In the genomic region with DNA sequence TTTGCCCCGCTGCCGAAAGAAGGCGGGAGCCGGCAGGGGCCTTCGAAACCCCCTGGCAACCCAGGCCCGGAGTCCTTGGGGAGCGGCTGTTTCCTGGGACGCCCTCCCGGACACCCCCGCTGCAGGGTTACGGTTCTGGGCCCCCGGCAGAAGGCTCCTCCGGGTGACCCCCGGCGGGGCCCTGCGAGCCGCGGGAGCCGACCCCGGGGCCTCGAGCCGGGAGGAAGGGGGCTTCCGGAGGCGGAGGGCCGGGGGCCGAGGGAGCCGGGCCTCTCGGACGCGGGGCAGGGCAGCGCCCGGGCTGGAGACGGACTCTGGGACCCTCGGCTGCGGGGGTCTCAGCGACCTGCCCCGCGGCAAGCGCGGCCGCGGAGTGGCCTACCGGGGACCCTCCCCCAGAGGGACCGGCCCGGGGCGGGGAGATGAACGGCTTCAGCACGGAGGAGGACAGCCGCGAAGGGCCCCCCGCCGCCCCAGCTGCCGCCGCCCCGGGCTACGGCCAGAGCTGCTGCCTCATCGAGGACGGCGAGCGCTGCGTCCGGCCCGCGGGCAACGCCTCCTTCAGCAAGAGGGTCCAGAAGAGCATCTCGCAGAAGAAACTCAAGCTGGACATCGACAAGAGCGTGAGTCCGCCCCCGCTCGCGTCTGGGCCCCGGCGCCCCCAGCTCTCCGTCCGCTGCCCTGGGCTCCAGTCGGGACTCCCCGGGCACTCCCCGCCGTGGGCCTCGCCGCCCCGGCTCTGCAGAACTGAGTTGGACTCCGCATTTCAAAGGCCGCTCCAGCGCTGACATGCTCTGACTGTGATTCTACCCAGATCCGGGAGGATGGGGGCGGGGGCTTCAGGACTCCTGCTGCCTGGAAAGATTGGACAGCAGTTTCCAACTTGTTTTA, we compare ENCODE assay signal across 1 cellular context.
TF ChIP-seq lines count a peak whose summit lies in the region.

No MANE protein-coding gene starts in this region.

TF ChIP-seq in HepG2, 621 proteins besides CTCF, POLR2A, EP300 and RAD21 (continued from another document and continues in another):
- TF ChIP-seq MTA3 (CRISPR knock-in tag; IDR thresholded peaks at IDR 0.05) (no peak), RFXAP (CRISPR knock-in tag; IDR thresholded peaks at IDR 0.05; ENCODE audit: borderline replicate concordance) (no peak), ZNF44 (CRISPR knock-in tag; IDR thresholded peaks at IDR 0.05) (no peak), ZBTB14 (CRISPR knock-in tag; IDR thresholded peaks at IDR 0.05) (no peak), ZNF749 (CRISPR knock-in tag; IDR thresholded peaks at IDR 0.05; ENCODE audit: borderline replicate concordance) (no peak), GABPA (IDR thresholded peaks at IDR 0.05; ENCODE audit: low read depth, low read length) (no peak), GABPA (CRISPR knock-in tag; IDR thresholded peaks at IDR 0.05; ENCODE audit: low read depth) (no peak), ZNF562 (CRISPR knock-in tag; IDR thresholded peaks at IDR 0.05; ENCODE audit: borderline replicate concordance) (no peak), ZNF367 (CRISPR knock-in tag; IDR thresholded peaks at IDR 0.05; ENCODE audit: borderline replicate concordance) (no peak), JUND (CRISPR knock-in tag; IDR thresholded peaks at IDR 0.05) (no peak), ISX (CRISPR knock-in tag; conservative IDR thresholded peaks at IDR 0.05) (no peak), DNMT3B (CRISPR knock-in tag; conservative IDR thresholded peaks at IDR 0.05) (no peak), SP2 (CRISPR knock-in tag; IDR thresholded peaks at IDR 0.05) (no peak), MEF2D (CRISPR knock-in tag; IDR thresholded peaks at IDR 0.05) (no peak), ZNF530 (CRISPR knock-in tag; IDR thresholded peaks at IDR 0.05; ENCODE audit: low read depth) (no peak), ZFP62 (CRISPR knock-in tag; IDR thresholded peaks at IDR 0.05) (no peak), HMGA1 (CRISPR knock-in tag; conservative IDR thresholded peaks at IDR 0.05) (no peak), MXD4 (CRISPR knock-in tag; IDR thresholded peaks at IDR 0.05) (0 out of 2 replicates have a peak, but pooled peaks have one; percentile 26), ZNF572 (CRISPR knock-in tag; IDR thresholded peaks at IDR 0.05) (no peak), NR2C2 (CRISPR knock-in tag; IDR thresholded peaks at IDR 0.05; ENCODE audit: borderline replicate concordance) (no peak), ZNF407 (CRISPR knock-in tag; IDR thresholded peaks at IDR 0.05; ENCODE audit: not compliant biosample characterization) (peak; percentile 16), ASH2L (IDR thresholded peaks at IDR 0.05; ENCODE audit: insufficient read length, low read depth, low read length) (peak; percentile 64), ZNF615 (CRISPR knock-in tag; IDR thresholded peaks at IDR 0.05; ENCODE audit: borderline replicate concordance) (no peak), ZNF354B (CRISPR knock-in tag; IDR thresholded peaks at IDR 0.05) (no peak), ZNF317 (CRISPR knock-in tag; IDR thresholded peaks at IDR 0.05) (no peak), TARDBP (CRISPR knock-in tag; IDR thresholded peaks at IDR 0.05) (0 out of 2 replicates have a peak, but pooled peaks have one; percentile 19), MTF1 (CRISPR knock-in tag; IDR thresholded peaks at IDR 0.05) (no peak), SKI (IDR thresholded peaks at IDR 0.05; ENCODE audit: partially characterized antibody) (no peak), PPARG (CRISPR knock-in tag; conservative IDR thresholded peaks at IDR 0.05) (no peak), FOXA3 (CRISPR knock-in tag; IDR thresholded peaks at IDR 0.05) (no peak), NR2F2 (IDR thresholded peaks at IDR 0.05; ENCODE audit: borderline replicate concordance, low read depth) (no peak), ZNF670 (CRISPR knock-in tag; IDR thresholded peaks at IDR 0.05; ENCODE audit: borderline replicate concordance) (no peak), GATAD1 (CRISPR knock-in tag; IDR thresholded peaks at IDR 0.05) (no peak), FOXP1 (IDR thresholded peaks at IDR 0.05) (no peak), FOXP1 (CRISPR knock-in tag; IDR thresholded peaks at IDR 0.05) (no peak), JDP2 (CRISPR knock-in tag; IDR thresholded peaks at IDR 0.05; ENCODE audit: borderline replicate concordance) (no peak), HOXA7 (CRISPR knock-in tag; IDR thresholded peaks at IDR 0.05) (no peak), HDAC6 (IDR thresholded peaks at IDR 0.05; ENCODE audit: low read depth, low read length) (no peak), ZNF256 (CRISPR knock-in tag; conservative IDR thresholded peaks at IDR 0.05) (no peak), SPEN (CRISPR knock-in tag; IDR thresholded peaks at IDR 0.05; ENCODE audit: low read depth) (no peak), ZZZ3 (CRISPR knock-in tag; IDR thresholded peaks at IDR 0.05; ENCODE audit: borderline replicate concordance) (no peak), YEATS2 (CRISPR knock-in tag; IDR thresholded peaks at IDR 0.05; ENCODE audit: borderline replicate concordance) (0 out of 2 replicates have a peak, but pooled peaks have one; percentile 23), ZNF570 (CRISPR knock-in tag; IDR thresholded peaks at IDR 0.05; ENCODE audit: borderline replicate concordance) (no peak), AGO2 (optimal IDR thresholded peaks at IDR 0.05; ENCODE audit: low read depth, low read length) (peak; percentile 22), ARNT2 (CRISPR knock-in tag; IDR thresholded peaks at IDR 0.05; ENCODE audit: low read depth) (peak; percentile 62; the same call in 1 of the 2 replicates), ZNF713 (CRISPR knock-in tag; IDR thresholded peaks at IDR 0.05) (no peak)
- TF ChIP-seq, protein P1, sequence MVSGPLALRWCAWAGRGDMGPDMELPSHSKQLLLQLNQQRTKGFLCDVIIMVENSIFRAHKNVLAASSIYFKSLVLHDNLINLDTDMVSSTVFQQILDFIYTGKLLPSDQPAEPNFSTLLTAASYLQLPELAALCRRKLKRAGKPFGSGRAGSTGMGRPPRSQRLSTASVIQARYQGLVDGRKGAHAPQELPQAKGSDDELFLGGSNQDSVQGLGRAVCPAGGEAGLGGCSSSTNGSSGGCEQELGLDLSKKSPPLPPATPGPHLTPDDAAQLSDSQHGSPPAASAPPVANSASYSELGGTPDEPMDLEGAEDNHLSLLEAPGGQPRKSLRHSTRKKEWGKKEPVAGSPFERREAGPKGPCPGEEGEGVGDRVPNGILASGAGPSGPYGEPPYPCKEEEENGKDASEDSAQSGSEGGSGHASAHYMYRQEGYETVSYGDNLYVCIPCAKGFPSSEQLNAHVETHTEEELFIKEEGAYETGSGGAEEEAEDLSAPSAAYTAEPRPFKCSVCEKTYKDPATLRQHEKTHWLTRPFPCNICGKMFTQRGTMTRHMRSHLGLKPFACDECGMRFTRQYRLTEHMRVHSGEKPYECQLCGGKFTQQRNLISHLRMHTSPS (CRISPR knock-in tag; IDR thresholded peaks at IDR 0.05; ENCODE audit: low read depth): no peak
- TF ChIP-seq, protein P2, sequence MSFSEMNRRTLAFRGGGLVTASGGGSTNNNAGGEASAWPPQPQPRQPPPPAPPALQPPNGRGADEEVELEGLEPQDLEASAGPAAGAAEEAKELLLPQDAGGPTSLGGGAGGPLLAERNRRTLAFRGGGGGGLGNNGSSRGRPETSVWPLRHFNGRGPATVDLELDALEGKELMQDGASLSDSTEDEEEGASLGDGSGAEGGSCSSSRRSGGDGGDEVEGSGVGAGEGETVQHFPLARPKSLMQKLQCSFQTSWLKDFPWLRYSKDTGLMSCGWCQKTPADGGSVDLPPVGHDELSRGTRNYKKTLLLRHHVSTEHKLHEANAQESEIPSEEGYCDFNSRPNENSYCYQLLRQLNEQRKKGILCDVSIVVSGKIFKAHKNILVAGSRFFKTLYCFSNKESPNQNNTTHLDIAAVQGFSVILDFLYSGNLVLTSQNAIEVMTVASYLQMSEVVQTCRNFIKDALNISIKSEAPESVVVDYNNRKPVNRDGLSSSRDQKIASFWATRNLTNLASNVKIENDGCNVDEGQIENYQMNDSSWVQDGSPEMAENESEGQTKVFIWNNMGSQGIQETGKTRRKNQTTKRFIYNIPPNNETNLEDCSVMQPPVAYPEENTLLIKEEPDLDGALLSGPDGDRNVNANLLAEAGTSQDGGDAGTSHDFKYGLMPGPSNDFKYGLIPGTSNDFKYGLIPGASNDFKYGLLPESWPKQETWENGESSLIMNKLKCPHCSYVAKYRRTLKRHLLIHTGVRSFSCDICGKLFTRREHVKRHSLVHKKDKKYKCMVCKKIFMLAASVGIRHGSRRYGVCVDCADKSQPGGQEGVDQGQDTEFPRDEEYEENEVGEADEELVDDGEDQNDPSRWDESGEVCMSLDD (CRISPR knock-in tag; IDR thresholded peaks at IDR 0.05; ENCODE audit: borderline replicate concordance): no peak; the same call in 1 of the 2 replicates
- TF ChIP-seq, protein P3, sequence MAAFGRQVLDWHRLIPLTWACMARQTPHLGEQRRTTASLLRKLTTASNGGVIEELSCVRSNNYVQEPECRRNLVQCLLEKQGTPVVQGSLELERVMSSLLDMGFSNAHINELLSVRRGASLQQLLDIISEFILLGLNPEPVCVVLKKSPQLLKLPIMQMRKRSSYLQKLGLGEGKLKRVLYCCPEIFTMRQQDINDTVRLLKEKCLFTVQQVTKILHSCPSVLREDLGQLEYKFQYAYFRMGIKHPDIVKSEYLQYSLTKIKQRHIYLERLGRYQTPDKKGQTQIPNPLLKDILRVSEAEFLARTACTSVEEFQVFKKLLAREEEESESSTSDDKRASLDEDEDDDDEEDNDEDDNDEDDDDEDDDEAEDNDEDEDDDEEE (CRISPR knock-in tag; IDR thresholded peaks at IDR 0.05): no peak
- TF ChIP-seq, protein P4, sequence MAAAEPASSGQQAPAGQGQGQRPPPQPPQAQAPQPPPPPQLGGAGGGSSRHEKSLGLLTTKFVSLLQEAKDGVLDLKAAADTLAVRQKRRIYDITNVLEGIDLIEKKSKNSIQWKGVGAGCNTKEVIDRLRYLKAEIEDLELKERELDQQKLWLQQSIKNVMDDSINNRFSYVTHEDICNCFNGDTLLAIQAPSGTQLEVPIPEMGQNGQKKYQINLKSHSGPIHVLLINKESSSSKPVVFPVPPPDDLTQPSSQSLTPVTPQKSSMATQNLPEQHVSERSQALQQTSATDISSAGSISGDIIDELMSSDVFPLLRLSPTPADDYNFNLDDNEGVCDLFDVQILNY (CRISPR knock-in tag; conservative IDR thresholded peaks at IDR 0.05): no peak
- TF ChIP-seq, protein P5, sequence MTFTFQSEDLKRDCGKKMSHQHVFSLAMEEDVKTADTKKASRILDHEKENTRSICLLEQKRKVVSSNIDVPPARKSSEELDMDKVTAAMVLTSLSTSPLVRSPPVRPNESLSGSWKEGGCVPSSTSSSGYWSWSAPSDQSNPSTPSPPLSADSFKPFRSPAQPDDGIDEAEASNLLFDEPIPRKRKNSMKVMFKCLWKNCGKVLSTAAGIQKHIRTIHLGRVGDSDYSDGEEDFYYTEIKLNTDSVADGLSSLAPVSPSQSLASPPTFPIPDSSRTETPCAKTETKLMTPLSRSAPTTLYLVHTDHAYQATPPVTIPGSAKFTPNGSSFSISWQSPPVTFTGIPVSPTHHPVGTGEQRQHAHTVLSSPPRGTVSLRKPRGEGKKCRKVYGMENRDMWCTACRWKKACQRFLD (CRISPR knock-in tag; IDR thresholded peaks at IDR 0.05; ENCODE audit: borderline replicate concordance): no peak
